1 cellular context compared by ENCODE assay signal in genomic region chr11:65095974-65096806, GRCh38.
TF ChIP-seq lines count a peak whose summit lies in the region.

TSS of gene VPS51 (plus strand) at chr11:65096214. CDS start at chr11:65096251, 37 bp downstream.

TF ChIP-seq in SK-N-SH, 30 proteins besides CTCF, POLR2A, EP300 and RAD21 (continued from another document):
- peak; percentile 95 for TF ChIP-seq CHD2 (IDR thresholded peaks at IDR 0.05; ENCODE audit: low read length, partially characterized antibody)
- peak; percentile 95 for TF ChIP-seq ELF1 (IDR thresholded peaks at IDR 0.05)
- TF ChIP-seq TCF12 (IDR thresholded peaks at IDR 0.05) = peak; percentile 26; the same call in 1 of the 2 replicates
- TF ChIP-seq ZBTB33 (IDR thresholded peaks at IDR 0.05; ENCODE audit: borderline replicate concordance, low read depth) = 0 out of 2 replicates have a peak, but pooled peaks have one; percentile 51
- TF ChIP-seq FOSL2 (IDR thresholded peaks at IDR 0.05; ENCODE audit: borderline replicate concordance, low read depth) = peak; percentile 14; the same call in 1 of the 2 replicates
- TF ChIP-seq EZH2phosphoT487 (IDR thresholded peaks at IDR 0.05; ENCODE audit: borderline replicate concordance, low read depth) = no peak
- peak; percentile 81 for TF ChIP-seq SIN3A (IDR thresholded peaks at IDR 0.05; ENCODE audit: borderline replicate concordance, low read depth, low read length)
- peak; percentile 94 for TF ChIP-seq GABPA (IDR thresholded peaks at IDR 0.05; ENCODE audit: low read depth)
- TF ChIP-seq POLR2AphosphoS5 (IDR thresholded peaks at IDR 0.05; ENCODE audit: low read depth, low read length) = peak; percentile 95
- peak; percentile 84 for TF ChIP-seq MXI1 (IDR thresholded peaks at IDR 0.05; ENCODE audit: low read depth, low read length)
- TF ChIP-seq MEF2A (IDR thresholded peaks at IDR 0.05; ENCODE audit: borderline replicate concordance, low read depth) = no peak
- TF ChIP-seq USF1 (IDR thresholded peaks at IDR 0.05; ENCODE audit: borderline replicate concordance, low read depth) = peak; percentile 52; the same call in 1 of the 2 replicates
- no peak for TF ChIP-seq SMC3 (IDR thresholded peaks at IDR 0.05; ENCODE audit: low read depth, low read length)
- TF ChIP-seq NFIC (IDR thresholded peaks at IDR 0.05; ENCODE audit: borderline replicate concordance) = no peak
- peak; percentile 84 for TF ChIP-seq MAX (IDR thresholded peaks at IDR 0.05; ENCODE audit: low read depth)
- no peak for TF ChIP-seq GATA2 (CRISPR knock-in tag; IDR thresholded peaks at IDR 0.05)
